ENCODE assay signal across 15 cellular contexts in genomic region chr9:93290495-93291434, GRCh38.
DNase-seq lines count a peak whose midpoint lies in the region; ATAC-seq, FAIRE-seq and TF ChIP-seq lines count a peak whose summit lies in the region.
"Had no signal": no experiment of that assay in that cellular context is flagged by ENCODE, and none has a peak within 500 bp of the region (broad histone marks: within the 10 kb centered on the region; RNA-seq: fewer than 3 reads in every experiment).

No MANE protein-coding gene starts in this region.

- no peak overlapping the region for H2AFZ ChIP-seq in GM12878 (ENCODE audit: control insufficient read depth, low read depth, low read length)

- H2BK5ac ChIP-seq in mesendoderm (ENCODE audit: low read length): no peak overlapping the region

- FAIRE-seq in GM12878 (lab: Jason Lieb, UNC): no peak

- intact Hi-C loops in GM12878 (cut with micrococcal nuclease; ENCODE audit: unreplicated experiment): no loop called here

- H3K4ac ChIP-seq in mesendoderm (ENCODE audit: low read depth, low read length): no peak overlapping the region

- H3K79me2 ChIP-seq in GM12878 (ENCODE audit: control insufficient read depth, insufficient read depth, low read length): no peaks in the 10 kb centered on the region
- H3K79me2 ChIP-seq in mesendoderm (ENCODE audit: control insufficient read depth, insufficient read depth, low read length): no peaks in the 10 kb centered on the region

- no peak overlapping the region for H4K5ac ChIP-seq in mesendoderm (ENCODE audit: low read length)

- no peak for TF ChIP-seq RAD21 in GM12878 (IDR thresholded peaks at IDR 0.05; ENCODE audit: insufficient read depth, low read depth, low read length)

- no peak overlapping the region for H3K23ac ChIP-seq in mesendoderm (ENCODE audit: low read length)

- SMC1A ChIA-PET in GM12878 (lab: Charles Lee; ENCODE audit: uncharacterized antibody, unreplicated experiment): no interaction called here

- 0 out of 2 replicates have a peak, but pooled peaks cover 6% of the 10 kb centered on the region for H3K36me3 ChIP-seq in BLaER1
- no peaks in the 10 kb centered on the region for H3K36me3 ChIP-seq in GM12878 (ENCODE audit: control insufficient read depth in 2 of 2, insufficient read depth in 2 of 2, low read length in 1 of 2)
- H3K36me3 ChIP-seq in mesendoderm (ENCODE audit: control insufficient read depth, insufficient read depth, low read length): no peaks in the 10 kb centered on the region

- peak; percentile 28; the same call in 1 of the 3 replicates for ATAC-seq in GM12878
- ATAC-seq in GM18861 (IDR thresholded peaks at IDR 0.05; ENCODE audit: unreplicated experiment): no peak

- TF ChIP-seq CTCF in GM13977 (IDR thresholded peaks at IDR 0.05; ENCODE audit: extremely low read depth, insufficient read depth, missing control alignments) (no peak), GM12878 (IDR thresholded peaks at IDR 0.05 in 2 of 3, conservative IDR thresholded peaks at IDR 0.05 in 1 of 3; ENCODE audit: control insufficient read depth in 2 of 3, extremely low read depth in 1 of 3, insufficient read depth in 1 of 3, low read depth in 3 of 3, low read length in 3 of 3) (no peak)

- no peak overlapping the region for H3K56ac ChIP-seq in mesendoderm (ENCODE audit: low read length)

- H3K18ac ChIP-seq in mesendoderm (ENCODE audit: low read length): no peak overlapping the region

- TF ChIP-seq EP300 in GM12878 (IDR thresholded peaks at IDR 0.05; ENCODE audit: borderline replicate concordance in 1 of 2, control insufficient read depth in 1 of 2, low read depth in 2 of 2, low read length in 2 of 2): no peak

- no peak overlapping the region for H2AK5ac ChIP-seq in mesendoderm (ENCODE audit: low read length)

- H3K27ac ChIP-seq in BLaER1 (peak overlapping the region; percentile 71; the same call in 1 of the 2 replicates), GM12878 (ENCODE audit: control insufficient read depth, insufficient read depth) (no peak overlapping the region), mesendoderm (ENCODE audit: low read depth, low read length) (no peak overlapping the region)
- H3K27ac ChIP-seq: heart left ventricle had no signal

- no TSS peak for BruUV-seq in GM12878 (replicated peaks; lab: Mats Ljungman, UMichigan)

- no peak overlapping the region for H2BK15ac ChIP-seq in mesendoderm (replicated peaks; ENCODE audit: low read depth)

- H3K4me2 ChIP-seq in BLaER1: peak overlapping the region; percentile 93
- H3K4me2 ChIP-seq in GM12878 (ENCODE audit: control insufficient read depth, insufficient read depth): no peak overlapping the region
- H3K4me2 ChIP-seq in mesendoderm (ENCODE audit: low read length): no peak overlapping the region

- no peak overlapping the region for H2BK120ac ChIP-seq in mesendoderm (ENCODE audit: low read depth, low read length)

- CTCF ChIA-PET in GM12878 (lab: Yijun Ruan, JAX): interaction anchor here (0.6 to 1.0 kb wide), 2 partner anchors 182 to 1550 kb away, joined by 3 read pairs; no protein-coding TSS in a partner anchor

- H3K79me1 ChIP-seq in mesendoderm (ENCODE audit: low read length): no peaks in the 10 kb centered on the region

- no peak for TF ChIP-seq POLR2A in GM12878 (IDR thresholded peaks at IDR 0.05; ENCODE audit: low read depth, low read length)

- H3K9ac ChIP-seq in BLaER1 (peak overlapping the region; percentile 33; the same call in 1 of the 2 replicates), GM12878 (ENCODE audit: control insufficient read depth, insufficient read depth, low read length) (no peak overlapping the region), mesendoderm (ENCODE audit: low read length) (no peak overlapping the region)

- POLR2A ChIA-PET in GM12878 (lab: Charles Lee): interaction anchor here (0.6 kb wide), 1 partner anchor 1862 kb away, joined by 4 read pairs; no protein-coding TSS in a partner anchor

- DNase-seq in GM13977 (ENCODE audit: low spot score) (peak; percentile 43), GM12878 (ENCODE audit: low read depth, low spot score) (no peak), mesendoderm (peak; percentile 15), NCI-H2227 treated with DMSO at 0.1 percent for 48 hours (lab: John Stamatoyannopoulos, UW) (no peak), NCI-H187 (lab: John Stamatoyannopoulos, UW) (no peak)
- no peak for DNase-seq in stimulated activated naive CD4-positive, alpha-beta T cell treated with Interleukin-2 at 50 U/mL for 16 hours (lab: John Stamatoyannopoulos, UW)
- DNase-seq: ACHN; activated naive CD8-positive, alpha-beta T cell treated with anti-CD3 and anti-CD28 coated beads, Interleukin-2, amount 10 ng/mL, durations not matched to agents 7 days and 5 days; heart left ventricle; NCI-H1048; NCI-H2107; NCI-H524; nucleus accumbens had no signal

- H3K4me3 ChIP-seq in BLaER1 (peak overlapping the region; percentile 46; the same call in 1 of the 2 replicates), GM12878 (no peak overlapping the region), mesendoderm (ENCODE audit: low read length) (no peak overlapping the region)
- H3K4me3 ChIP-seq: heart left ventricle had no signal

- H3K9me3 ChIP-seq in BLaER1 (no peaks in the 10 kb centered on the region), GM12878 (replicated peaks; ENCODE audit: control insufficient read depth, insufficient read depth, low read length) (no peaks in the 10 kb centered on the region)
- H3K9me3 ChIP-seq: heart left ventricle had no signal

- H3K27me3 ChIP-seq in BLaER1: no peaks in the 10 kb centered on the region
- H3K27me3 ChIP-seq in GM12878 (replicated peaks in 1 of 2; ENCODE audit: control insufficient read depth in 2 of 2, insufficient read depth in 2 of 2, low read length in 1 of 2): peaks cover 0 to 4% of the 10 kb centered on the region in 2 experiments; a peak in 3 of 4 replicates
- no peaks in the 10 kb centered on the region for H3K27me3 ChIP-seq in mesendoderm (ENCODE audit: insufficient read depth, low read length, poor library complexity)
- H3K27me3 ChIP-seq: heart left ventricle had no signal

- WGBS in GM12878 (ENCODE audit: insufficient coverage, insufficient replicate concordance, low lambda C conversion rate, missing lambda C conversion rate): 39% methylated on average over 21 of the region's 21 CpGs
- no CpG with 5 or more reads among the region's 21 CpGs for WGBS in mesendoderm (ENCODE audit: extremely low coverage, insufficient coverage, low lambda C conversion rate)

- no peaks in the 10 kb centered on the region for H4K20me1 ChIP-seq in BLaER1
- no peaks in the 10 kb centered on the region for H4K20me1 ChIP-seq in GM12878 (ENCODE audit: control insufficient read depth, insufficient read depth)

- in situ Hi-C loops in GM13977 (cut with MboI; ENCODE audit: low pct_unique_long_range_greater_than_20kb, low sequenced_read_pairs, unreplicated experiment): no loop called here
- in situ Hi-C loops in GM12878 (cut with MboI): no loop called here

- RAD21 ChIA-PET in GM12878 (lab: Charles Lee; ENCODE audit: unreplicated experiment): interaction anchor here (0.5 to 1.3 kb wide), 2 partner anchors 12 to 157 kb away, joined by 3 to 6 read pairs; no protein-coding TSS in a partner anchor

- H3K4me1 ChIP-seq in BLaER1: peaks cover 99% of the 10 kb centered on the region
- H3K4me1 ChIP-seq in GM12878 (ENCODE audit: control insufficient read depth, insufficient read depth, low read length): no peaks in the 10 kb centered on the region
- H3K4me1 ChIP-seq in mesendoderm (ENCODE audit: control insufficient read depth, low read depth, low read length): no peaks in the 10 kb centered on the region

- H4K8ac ChIP-seq in mesendoderm (ENCODE audit: low read depth, low read length): no peak overlapping the region

TF ChIP-seq in GM12878, 131 proteins besides CTCF, POLR2A, EP300 and RAD21:
- no peak for TF ChIP-seq E2F8 (IDR thresholded peaks at IDR 0.05; ENCODE audit: low read depth, partially characterized antibody)

Comparison
In these comparisons a context has a peak if more than half of its experiments do, and no peak if none do; other contexts are left out.
1. DNase-seq: peak in GM13977 (single experiment) and mesendoderm (single experiment); none in GM12878 (single experiment), NCI-H2227 treated with DMSO at 0.1 percent for 48 hours (single experiment), NCI-H187 (0 of 2) and stimulated activated naive CD4-positive, alpha-beta T cell treated with Interleukin-2 at 50 U/mL for 16 hours (single experiment).